8 cellular contexts compared by ENCODE assay signal in genomic region chr7:106568680-106569499, GRCh38.
DNase-seq lines count a peak whose midpoint lies in the region; TF ChIP-seq lines count a peak whose summit lies in the region.

No MANE protein-coding gene starts in this region.

- no peaks in the 10 kb centered on the region for H4K20me1 ChIP-seq in OCI-LY7 (ENCODE audit: insufficient read depth, low read length)

- H3K27ac ChIP-seq in OCI-LY7 (ENCODE audit: low read depth, low read length, poor library complexity, severe bottlenecking) (no peak overlapping the region), uterus (no peak overlapping the region)

- TF ChIP-seq CTCF in AG09319 (IDR thresholded peaks at IDR 0.05; ENCODE audit: low read depth, low read length) (no peak; the same call in 1 of the 2 replicates), OCI-LY7 (conservative IDR thresholded peaks at IDR 0.05; ENCODE audit: low read length) (no peak), fibroblast of mammary gland (conservative IDR thresholded peaks at IDR 0.05; ENCODE audit: control insufficient read depth, insufficient read depth, low read depth, low read length) (no peak), uterus (IDR thresholded peaks at IDR 0.05) (no peak)

- CTCF ChIA-PET in OCI-LY7 (lab: Charles Lee; ENCODE audit: unreplicated experiment): no interaction called here

- BruUV-seq in OCI-LY7 (replicated peaks; lab: Mats Ljungman, UMichigan): no TSS peak

- H3K4me1 ChIP-seq in OCI-LY7 (ENCODE audit: insufficient read depth, low read length, poor library complexity, severe bottlenecking): no peaks in the 10 kb centered on the region
- no peaks in the 10 kb centered on the region for H3K4me1 ChIP-seq in uterus

- H3K9me3 ChIP-seq in OCI-LY7 (ENCODE audit: low read length) (no peaks in the 10 kb centered on the region), uterus (no peaks in the 10 kb centered on the region)

- intact Hi-C loops in OCI-LY7 (cut with micrococcal nuclease; ENCODE audit: unreplicated experiment) (no loop called here), uterus (cut with DNase I; ENCODE audit: low total_unique reads) (no loop called here)

- H3K4me3 ChIP-seq in OCI-LY7 (ENCODE audit: low read depth, low read length, poor library complexity, severe bottlenecking): no peak overlapping the region
- H3K4me3 ChIP-seq in fibroblast of mammary gland (ENCODE audit: control insufficient read depth, low read depth, low read length): no peak overlapping the region
- no peak overlapping the region for H3K4me3 ChIP-seq in uterus

- H3K27me3 ChIP-seq in uterus: no peaks in the 10 kb centered on the region

- no peak for TF ChIP-seq POLR2A in uterus (IDR thresholded peaks at IDR 0.05)

- H3K36me3 ChIP-seq in OCI-LY7 (ENCODE audit: insufficient read depth, low read length) (no peaks in the 10 kb centered on the region), uterus (no peaks in the 10 kb centered on the region)

- POLR2A ChIA-PET in OCI-LY7 (lab: Charles Lee): interaction anchor here (0.6 to 1.3 kb wide), 7 partner anchors 9 to 850 kb away, joined by 3 to 5 read pairs (median 4); no protein-coding TSS in a partner anchor

- DNase-seq in AG09319 (ENCODE audit: extremely low read depth, low read depth) (peak; percentile 97), HS-5 (ENCODE audit: low read depth) (peak; percentile 2), OCI-LY7 (ENCODE audit: low spot score) (peak; percentile 45), fibroblast of mammary gland (ENCODE audit: low read depth) (peak; percentile 80), stromal cell of bone marrow (ENCODE audit: low read depth) (peak; percentile 62), activated gamma-delta T cell (lab: John Stamatoyannopoulos, UW) (no peak), uterus (no peak)
- no peak for DNase-seq in activated CD4-positive, alpha-beta T cell treated with anti-CD3 and anti-CD28 coated beads, Interleukin-2, amount 50 U/mL, for 4 hours

- H3K79me2 ChIP-seq in OCI-LY7 (ENCODE audit: insufficient read depth, low read depth, low read length): no peaks in the 10 kb centered on the region

- H2AFZ ChIP-seq in OCI-LY7 (ENCODE audit: low read length): no peak overlapping the region; the same call in 1 of the 2 replicates

- H3K9me2 ChIP-seq in OCI-LY7 (ENCODE audit: insufficient read depth, low read length): no peaks in the 10 kb centered on the region

- no peak overlapping the region for H3K4me2 ChIP-seq in OCI-LY7 (ENCODE audit: low read length)

Comparison
In these comparisons a context has a peak if more than half of its experiments do, and no peak if none do; other contexts are left out.
1. DNase-seq: peak in AG09319 (single experiment), HS-5 (single experiment), OCI-LY7 (single experiment), fibroblast of mammary gland (single experiment) and stromal cell of bone marrow (single experiment); none in activated CD4-positive, alpha-beta T cell treated with anti-CD3 and anti-CD28 coated beads, Interleukin-2, amount 50 U/mL, for 4 hours (0 of 2), activated gamma-delta T cell (single experiment) and uterus (0 of 2).